Comparison of ENCODE assay signal across 30 cellular contexts in genomic region chr6:107776415-107776814, GRCh38. TPM values are rescaled to one million over a fixed set of nuclear protein-coding genes. Genes with fewer than 3 reads are reported as not detected.
"Had no signal": no experiment of that assay in that cellular context is flagged by ENCODE, and none has a peak within 500 bp of the region (broad histone marks: within the 10 kb centered on the region; RNA-seq: fewer than 3 reads in every experiment).

No MANE protein-coding gene starts in this region.

- H3K4me3 ChIP-seq: colonic mucosa, esophagus muscularis mucosa, gastroesophageal sphincter, heart left ventricle, hepatocyte, mucosa of descending colon, neural progenitor cell, right lobe of liver, thoracic aorta, tibial nerve, upper lobe of left lung had no signal

- H3K9me3 Mint-ChIP-seq: dendritic cell treated with granulocyte-macrophage colony-stimulating factor and Interleukin-4, amounts not matched to agents 40 ng/mL and 50 ng/mL, for 4 days; endodermal cell; mesothelial cell of epicardium; nephron; stimulated activated naive CD8-positive, alpha-beta T cell treated with anti-CD3 and anti-CD28 coated beads, Interleukin-15, Interleukin-2, amounts not matched to agents 100 ng/mL and 50 ng/mL, for 24 hours had no signal

- H3K27ac Mint-ChIP-seq: dendritic cell treated with granulocyte-macrophage colony-stimulating factor and Interleukin-4, amounts not matched to agents 40 ng/mL and 50 ng/mL, for 4 days; endodermal cell; mesothelial cell of epicardium; nephron; neural progenitor cell; progenitor cell of endocrine pancreas; stimulated activated naive B cell treated with anti-CD40 and anti-IgM and Interleukin-4, amounts not matched to agents 10 μg/mL and 1 μg/mL and 100 μg/mL, for 72 hours; stimulated activated naive CD8-positive, alpha-beta T cell treated with anti-CD3 and anti-CD28 coated beads, Interleukin-15, Interleukin-2, amounts not matched to agents 100 ng/mL and 50 ng/mL, for 24 hours had no signal

- DNase-seq: colonic mucosa; effector CD8-positive, alpha-beta T cell; endodermal cell; foreskin keratinocyte; heart left ventricle; kidney; mesenchymal stem cell; mucosa of descending colon; naive B cell; right lobe of liver; stimulated activated naive B cell treated with anti-CD40 and anti-IgM and Interleukin-4, amounts not matched to agents 10 μg/mL and 1 μg/mL and 100 μg/mL, for 72 hours had no signal

- H3K4me1 Mint-ChIP-seq: endodermal cell, mesothelial cell of epicardium, neural progenitor cell had no signal

- H3K36me3 ChIP-seq: colonic mucosa, esophagus muscularis mucosa, gastroesophageal sphincter, heart left ventricle, neural progenitor cell, right lobe of liver, thoracic aorta, tibial nerve, upper lobe of left lung had no signal

- H3K27me3 Mint-ChIP-seq: dendritic cell treated with granulocyte-macrophage colony-stimulating factor and Interleukin-4, amounts not matched to agents 40 ng/mL and 50 ng/mL, for 4 days; naive B cell; progenitor cell of endocrine pancreas; stimulated activated naive B cell treated with anti-CD40 and anti-IgM and Interleukin-4, amounts not matched to agents 10 μg/mL and 1 μg/mL and 100 μg/mL, for 72 hours; stimulated activated naive CD8-positive, alpha-beta T cell treated with anti-CD3 and anti-CD28 coated beads, Interleukin-15, Interleukin-2, amounts not matched to agents 100 ng/mL and 50 ng/mL, for 24 hours had no signal

- ATAC-seq: foreskin keratinocyte; gastroesophageal sphincter; heart left ventricle; left lobe of liver; mucosa of descending colon; stimulated activated naive B cell treated with anti-CD40 and anti-IgM and Interleukin-4, amounts not matched to agents 10 μg/mL and 1 μg/mL and 100 μg/mL, for 72 hours had no signal

- H3K36me3 Mint-ChIP-seq: mesothelial cell of epicardium, neural progenitor cell had no signal

- H3K27me3 ChIP-seq: colonic mucosa, esophagus muscularis mucosa, gastroesophageal sphincter, heart left ventricle, hepatocyte, neural progenitor cell, right lobe of liver, tibial nerve, upper lobe of left lung had no signal

- H3K4me1 ChIP-seq: colonic mucosa, esophagus muscularis mucosa, foreskin keratinocyte, gastroesophageal sphincter, heart left ventricle, neural progenitor cell, parathyroid adenoma, right lobe of liver, tibial nerve, upper lobe of left lung had no signal

- H3K9me3 ChIP-seq: colonic mucosa, esophagus muscularis mucosa, gastroesophageal sphincter, heart left ventricle, mucosa of descending colon, right lobe of liver, thoracic aorta, tibial nerve, upper lobe of left lung had no signal

- H3K4me3 Mint-ChIP-seq: dendritic cell treated with granulocyte-macrophage colony-stimulating factor and Interleukin-4, amounts not matched to agents 40 ng/mL and 50 ng/mL, for 4 days; endodermal cell; mesothelial cell of epicardium; naive B cell; nephron; neural progenitor cell; stimulated activated naive B cell treated with anti-CD40 and anti-IgM and Interleukin-4, amounts not matched to agents 10 μg/mL and 1 μg/mL and 100 μg/mL, for 72 hours; stimulated activated naive CD8-positive, alpha-beta T cell treated with anti-CD3 and anti-CD28 coated beads, Interleukin-15, Interleukin-2, amounts not matched to agents 100 ng/mL and 50 ng/mL, for 24 hours had no signal

- H3K27ac ChIP-seq: colonic mucosa, esophagus muscularis mucosa, foreskin keratinocyte, gastroesophageal sphincter, heart left ventricle, hepatocyte, neural progenitor cell, parathyroid adenoma, right lobe of liver, thoracic aorta, tibial nerve, upper lobe of left lung had no signal

RNA-seq across cellular contexts. Expression of gene SCML4, which starts 47.7 kb away (rescaled TPM):
- total RNA-seq: endodermal cell, endothelial cell of umbilical vein, epithelial cell of proximal tubule, fibroblast of lung, foreskin keratinocyte, lung microvascular endothelial cell, mesothelial cell of epicardium, osteoblast had no signal
- polyA plus RNA-seq: endothelial cell of umbilical vein, fibroblast of lung, foreskin keratinocyte had no signal
